In genomic region chr6:138909975-138910374, GRCh38 we compare ENCODE assay signal across 30 cellular contexts.
"Had no signal": no experiment of that assay in that cellular context is flagged by ENCODE, and none has a peak within 500 bp of the region (broad histone marks: within the 10 kb centered on the region; RNA-seq: fewer than 3 reads in every experiment).

No MANE protein-coding gene starts in this region.

- H3K4me3 Mint-ChIP-seq: activated CD8-positive, alpha-beta T cell treated with anti-CD3 and anti-CD28 coated beads for 36 hours; activated naive CD8-positive, alpha-beta T cell treated with anti-CD3 and anti-CD28 coated beads, Interleukin-2, amount 10 ng/mL, durations not matched to agents 7 days and 5 days; activated T-cell treated with anti-CD3 and anti-CD28 coated beads, Interleukin-2, amount 50 U/mL, for 72 hours; T-helper 2 cell treated with Interferon-gamma antibody and Interleukin-4, amounts not matched to agents 5 μg/mL and 100 μg/mL, for 36 hours had no signal

- H3K4me1 ChIP-seq: adrenal gland, SJSA1 had no signal

- H3K4me1 Mint-ChIP-seq: activated naive CD8-positive, alpha-beta T cell treated with anti-CD3 and anti-CD28 coated beads, Interleukin-2, amount 10 ng/mL, durations not matched to agents 7 days and 5 days had no signal

- H3K27me3 Mint-ChIP-seq: activated CD8-positive, alpha-beta T cell treated with anti-CD3 and anti-CD28 coated beads for 36 hours; activated naive CD8-positive, alpha-beta T cell treated with anti-CD3 and anti-CD28 coated beads, Interleukin-2, amount 10 ng/mL, durations not matched to agents 7 days and 5 days had no signal

- DNase-seq: activated CD4-positive, alpha-beta T cell treated with anti-CD3 and anti-CD28 coated beads for 4 hours; activated CD8-positive, alpha-beta memory T cell treated with anti-CD3 and anti-CD28 coated beads, Interleukin-2, amount 50 U/mL, for 4 hours; activated CD8-positive, alpha-beta T cell treated with anti-CD3 and anti-CD28 coated beads for 36 hours; activated gamma-delta T cell treated with Interleukin-2 at 50 U/mL for 16 hours; activated naive CD4-positive, alpha-beta T cell treated with anti-CD3 and anti-CD28 coated beads, Interleukin-2, amount 50 U/mL, for 16 hours; activated naive CD8-positive, alpha-beta T cell treated with anti-CD3 and anti-CD28 coated beads, Interleukin-2, amount 10 ng/mL, durations not matched to agents 7 days and 5 days; activated T-cell treated with anti-CD3 and anti-CD28 coated beads, Interleukin-2, amount 50 U/mL, for 72 hours; adrenal gland; anterior cingulate cortex; caudate nucleus; NCI-H1092; NCI-H1417; NCI-H1694; NCI-H2029; NCI-H2107; NCI-H345; NCI-H510A; NCI-H526 treated with DMSO at 0.1 percent for 48 hours; NK-92 treated with Interleukin-12 subunit alpha and Interleukin-12 subunit beta, amount 100 ng/mL, for 24 hours; OCI-M1; RPMI8226; SHP77; SW 1271 had no signal

- H3K9me3 Mint-ChIP-seq: activated CD8-positive, alpha-beta T cell treated with anti-CD3 and anti-CD28 coated beads for 36 hours; activated naive CD8-positive, alpha-beta T cell treated with anti-CD3 and anti-CD28 coated beads, Interleukin-2, amount 10 ng/mL, durations not matched to agents 7 days and 5 days; activated T-cell treated with anti-CD3 and anti-CD28 coated beads, Interleukin-2, amount 50 U/mL, for 72 hours; activated T-helper 2 cell treated with anti-CD3 and anti-CD28 coated beads, Interferon-gamma antibody, Interleukin-2, Interleukin-4, amounts not matched to agents 10 μg/mL and 5 μg/mL and 100 μg/mL, durations not matched to agents 14 hours and 24 hours and 36 hours; T-helper 2 cell treated with Interferon-gamma antibody and Interleukin-4, amounts not matched to agents 5 μg/mL and 100 μg/mL, for 36 hours had no signal

- H3K9me3 ChIP-seq: adrenal gland, SJSA1 had no signal

- ATAC-seq: activated CD4-positive, CD25-positive, alpha-beta regulatory T cell treated with anti-CD3 and anti-CD28 coated beads, Interleukin-2, amount 50 U/mL, for 24 hours; activated CD8-positive, alpha-beta T cell treated with anti-CD3 and anti-CD28 coated beads for 36 hours; activated T-cell treated with anti-CD3 and anti-CD28 coated beads, Interleukin-2, amount 50 U/mL, for 72 hours; K562; Panc1; SK-N-SH treated with all-trans-retinoic acid at 6 μM for 48 hours had no signal

- H3K4me3 ChIP-seq: adrenal gland, K562, SJSA1 had no signal

- H3K27me3 ChIP-seq: adrenal gland, SJSA1 had no signal

- H3K27ac ChIP-seq: adrenal gland, SJSA1 had no signal

- H3K27ac Mint-ChIP-seq: activated CD8-positive, alpha-beta T cell treated with anti-CD3 and anti-CD28 coated beads for 36 hours; activated naive CD8-positive, alpha-beta T cell treated with anti-CD3 and anti-CD28 coated beads, Interleukin-2, amount 10 ng/mL, durations not matched to agents 7 days and 5 days; activated T-helper 2 cell treated with anti-CD3 and anti-CD28 coated beads, Interferon-gamma antibody, Interleukin-2, Interleukin-4, amounts not matched to agents 10 μg/mL and 5 μg/mL and 100 μg/mL, durations not matched to agents 14 hours and 24 hours and 36 hours; T-helper 2 cell treated with Interferon-gamma antibody and Interleukin-4, amounts not matched to agents 5 μg/mL and 100 μg/mL, for 36 hours had no signal
